Comparison of ENCODE assay signal across 19 cellular contexts in the genomic region with DNA sequence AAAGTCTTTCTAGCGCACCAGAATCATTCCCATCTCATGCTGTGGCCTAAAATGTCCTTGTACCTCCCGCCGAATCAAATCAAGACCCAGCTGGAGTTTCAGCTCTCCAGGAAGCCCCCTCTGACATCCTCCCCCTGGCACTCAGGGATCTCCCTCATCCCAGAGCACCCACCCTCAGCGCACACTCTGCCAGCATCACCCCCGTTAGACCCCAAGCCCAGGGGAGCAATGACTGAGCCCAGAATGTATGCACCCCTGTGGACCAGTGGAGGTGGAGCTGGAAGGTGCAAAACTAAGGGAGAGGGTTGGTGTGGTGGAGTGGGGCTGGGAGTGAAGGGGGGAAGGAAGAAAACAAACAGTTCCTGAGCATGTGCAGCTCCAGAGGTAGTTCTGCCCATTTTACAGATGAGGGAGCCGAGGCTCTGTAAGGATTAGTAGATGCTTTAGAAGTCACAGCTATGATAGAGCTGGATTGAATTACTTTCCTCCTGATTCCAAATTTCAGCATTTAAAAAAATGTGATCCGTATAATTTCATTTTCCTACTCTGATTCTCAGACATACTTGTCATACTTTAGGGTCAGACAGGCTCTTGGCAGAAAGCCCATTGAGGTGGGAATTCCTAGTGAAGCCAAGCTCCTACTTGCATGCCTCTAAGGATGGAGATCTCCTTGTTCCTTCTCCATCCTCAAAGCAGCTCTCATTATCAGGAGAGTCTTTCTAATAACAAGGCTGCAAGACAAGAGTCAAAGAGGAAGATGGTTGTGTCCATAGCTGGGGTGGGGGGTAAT.
"Had no signal": no experiment of that assay in that cellular context is flagged by ENCODE, and none has a peak within 500 bp of the region (broad histone marks: within the 10 kb centered on the region; RNA-seq: fewer than 3 reads in every experiment).

No MANE protein-coding gene starts in this region.

- H3K36me3 ChIP-seq: gastrocnemius medialis, heart right ventricle, left lung, neutrophil, suprapubic skin, upper lobe of left lung had no signal

- H3K36me3 Mint-ChIP-seq: brain had no signal

- H3K27me3 Mint-ChIP-seq: activated CD4-positive, alpha-beta memory T cell treated with anti-CD3 and anti-CD28 coated beads, Interleukin-2, amount 10 ng/mL, durations not matched to agents 7 days and 5 days had no signal

- H3K27ac ChIP-seq: epithelial cell of prostate, gastrocnemius medialis, heart right ventricle, left lung, neutrophil, suprapubic skin, upper lobe of left lung had no signal

- ATAC-seq: gastrocnemius medialis, heart right ventricle, left lung, T-helper 17 cell had no signal

- DNase-seq: activated CD4-positive, alpha-beta memory T cell treated with anti-CD3 and anti-CD28 coated beads, Interleukin-2, amount 10 ng/mL, durations not matched to agents 7 days and 5 days; activated CD4-positive, alpha-beta T cell treated with anti-CD3 and anti-CD28 coated beads for 4 hours; activated naive CD4-positive, alpha-beta T cell treated with anti-CD3 and anti-CD28 coated beads, Interleukin-2, amount 50 U/mL, for 16 hours; activated T-cell treated with anti-CD3 and anti-CD28 coated beads, Interleukin-2, amount 50 U/mL, for 24 hours; cerebellar nuclear complex; gastrocnemius medialis; heart right ventricle; mammary epithelial cell; stimulated activated CD4-positive, alpha-beta T cell treated with anti-CD3 and anti-CD28 coated beads, Interleukin-4, amount 100 ng/mL, for 4 hours; stimulated activated CD8-positive, alpha-beta memory T cell treated with anti-CD3 and anti-CD28 coated beads, Interleukin-4, amount 100 ng/mL, for 48 hours; stimulated activated naive CD4-positive, alpha-beta T cell treated with Interleukin-2 at 50 U/mL for 16 hours; T-helper 17 cell; upper lobe of left lung had no signal

- H3K27ac Mint-ChIP-seq: activated CD4-positive, alpha-beta memory T cell treated with anti-CD3 and anti-CD28 coated beads, Interleukin-2, amount 10 ng/mL, durations not matched to agents 7 days and 5 days; activated T-cell treated with anti-CD3 and anti-CD28 coated beads, Interleukin-2, amount 50 U/mL, for 24 hours; brain; T-helper 17 cell had no signal

- H3K4me3 ChIP-seq: gastrocnemius medialis, heart right ventricle, left lung, smooth muscle cell, suprapubic skin, upper lobe of left lung had no signal

- H3K4me3 Mint-ChIP-seq: activated CD4-positive, alpha-beta memory T cell treated with anti-CD3 and anti-CD28 coated beads, Interleukin-2, amount 10 ng/mL, durations not matched to agents 7 days and 5 days; activated T-cell treated with anti-CD3 and anti-CD28 coated beads, Interleukin-2, amount 50 U/mL, for 24 hours; brain; T-helper 17 cell had no signal

- H3K9me3 Mint-ChIP-seq: activated CD4-positive, alpha-beta memory T cell treated with anti-CD3 and anti-CD28 coated beads, Interleukin-2, amount 10 ng/mL, durations not matched to agents 7 days and 5 days; brain had no signal

- H3K27me3 ChIP-seq: gastrocnemius medialis, left lung, neutrophil, suprapubic skin, upper lobe of left lung had no signal

- H3K4me1 Mint-ChIP-seq: activated CD4-positive, alpha-beta memory T cell treated with anti-CD3 and anti-CD28 coated beads, Interleukin-2, amount 10 ng/mL, durations not matched to agents 7 days and 5 days; brain; T-helper 17 cell had no signal
